In the genomic region with DNA sequence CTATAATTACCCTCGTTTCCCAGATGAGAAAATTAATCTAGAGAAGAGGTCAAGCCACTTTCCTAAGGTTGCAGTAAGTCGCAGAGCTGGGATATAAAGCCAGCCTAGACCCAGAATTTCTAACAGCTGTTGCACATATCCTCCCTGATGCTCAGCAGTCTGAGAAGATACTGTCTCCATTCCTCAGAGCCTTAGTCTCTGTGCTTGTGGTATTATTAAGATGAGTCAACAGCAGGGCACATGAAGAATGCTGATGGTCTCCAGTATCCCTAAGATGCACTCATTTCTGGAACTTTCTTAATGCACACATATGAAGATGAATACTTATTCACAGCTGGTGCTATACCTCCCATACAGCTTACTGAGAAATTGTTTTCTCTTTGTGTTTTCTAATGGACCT, we compare ENCODE assay signal across 15 cellular contexts. TPM values are rescaled to one million over a fixed set of nuclear protein-coding genes. Genes with fewer than 3 reads are reported as not detected.
DNase-seq lines count a peak whose midpoint lies in the region; ATAC-seq and TF ChIP-seq lines count a peak whose summit lies in the region.
"Had no signal": no experiment of that assay in that cellular context is flagged by ENCODE, and none has a peak within 500 bp of the region (broad histone marks: within the 10 kb centered on the region; RNA-seq: fewer than 3 reads in every experiment).

No MANE protein-coding gene starts in this region.

- H3K9me3 Mint-ChIP-seq in natural killer cell, result no peaks in the 10 kb centered on the region
- H3K9me3 Mint-ChIP-seq in activated CD4-positive, alpha-beta T cell treated with anti-CD3 and anti-CD28 coated beads for 36 hours (ENCODE audit: low read depth), result no peaks in the 10 kb centered on the region
- H3K9me3 Mint-ChIP-seq: activated T-helper 1 cell treated with anti-CD3 and anti-CD28 coated beads, Interleukin-12 subunit alpha, Interleukin-12 subunit beta, Interleukin-2, Interleukin-4 antibody, amounts not matched to agents 30 ng/mL and 10 ng/mL and 1 ng/mL, durations not matched to agents 14 hours and 24 hours and 36 hours had no signal

- 21% methylated on average over 2 of the region's 2 CpGs for WGBS in SK-N-SH (ENCODE audit: low lambda C conversion rate)

- H3K4me3 Mint-ChIP-seq in natural killer cell, result no peak overlapping the region
- H3K4me3 Mint-ChIP-seq in activated CD4-positive, alpha-beta T cell treated with anti-CD3 and anti-CD28 coated beads for 36 hours, result no peak overlapping the region
- H3K4me3 Mint-ChIP-seq: activated T-helper 1 cell treated with anti-CD3 and anti-CD28 coated beads, Interleukin-12 subunit alpha, Interleukin-12 subunit beta, Interleukin-2, Interleukin-4 antibody, amounts not matched to agents 30 ng/mL and 10 ng/mL and 1 ng/mL, durations not matched to agents 14 hours and 24 hours and 36 hours; immature natural killer cell had no signal

- H3K9me2 ChIP-seq in SK-N-SH, result no peaks in the 10 kb centered on the region

- intact Hi-C loops in natural killer cell (cut with micrococcal nuclease), result no loop called here
- intact Hi-C loops in activated CD4-positive, alpha-beta T cell treated with anti-CD3 and anti-CD28 coated beads for 36 hours (cut with DNase I, micrococcal nuclease), result no loop called here

- H3K79me2 ChIP-seq in SK-N-SH (ENCODE audit: insufficient read depth), result no peaks in the 10 kb centered on the region

- no peaks in the 10 kb centered on the region for H3K36me3 ChIP-seq in SK-N-SH (replicated peaks in 1 of 2; ENCODE audit: control insufficient read depth in 1 of 2, insufficient read depth in 2 of 2, low read length in 1 of 2)
- H3K36me3 ChIP-seq: upper lobe of right lung had no signal

- POLR2A ChIA-PET in SK-N-SH (lab: Yijun Ruan, JAX), result no interaction called here
- POLR2A ChIA-PET in activated CD4-positive, alpha-beta T cell treated with anti-CD3 and anti-CD28 coated beads for 36 hours (lab: Charles Lee), result no interaction called here

- TF ChIP-seq EP300 in SK-N-SH (IDR thresholded peaks at IDR 0.05; ENCODE audit: borderline replicate concordance in 1 of 2, low read depth in 1 of 2, low read length in 1 of 2), result no peak

- TF ChIP-seq CTCF in SK-N-SH (IDR thresholded peaks at IDR 0.05) (no peak), natural killer cell (IDR thresholded peaks at IDR 0.05) (no peak)

- H3K9ac ChIP-seq in SK-N-SH, result no peak overlapping the region
- H3K9ac ChIP-seq: KMS-11 had no signal

- H3K9me3 ChIP-seq in SK-N-SH, result no peaks in the 10 kb centered on the region
- H3K9me3 ChIP-seq: upper lobe of right lung had no signal

- H2AFZ ChIP-seq in SK-N-SH (ENCODE audit: low read depth), result no peak overlapping the region

- H3K27me3 Mint-ChIP-seq in natural killer cell (ENCODE audit: low read depth in 2 of 2), result peaks cover 6% of the 10 kb centered on the region in 2 donors
- peaks cover 8% of the 10 kb centered on the region for H3K27me3 Mint-ChIP-seq in activated CD4-positive, alpha-beta T cell treated with anti-CD3 and anti-CD28 coated beads for 36 hours

- no peaks in the 10 kb centered on the region for H3K27me3 ChIP-seq in SK-N-SH (ENCODE audit: insufficient read depth)
- H3K27me3 ChIP-seq: upper lobe of right lung had no signal

- H3K27ac ChIP-seq in SK-N-SH (ENCODE audit: low read depth in 2 of 2, low read length in 1 of 2), result peak overlapping the region in 1 of 2 experiments; percentile 45; a peak in 1 of 4 replicates
- H3K27ac ChIP-seq: KMS-11, upper lobe of right lung, VCaP had no signal

- H3K4me1 Mint-ChIP-seq in natural killer cell, result no peaks in the 10 kb centered on the region
- no peaks in the 10 kb centered on the region for H3K4me1 Mint-ChIP-seq in activated CD4-positive, alpha-beta T cell treated with anti-CD3 and anti-CD28 coated beads for 36 hours
- H3K4me1 Mint-ChIP-seq: immature natural killer cell had no signal

- no peaks in the 10 kb centered on the region for H3F3A ChIP-seq in SK-N-SH (replicated peaks; ENCODE audit: insufficient read depth)

- TF ChIP-seq RAD21 in SK-N-SH (IDR thresholded peaks at IDR 0.05; ENCODE audit: low read length), result no peak

- DNase-seq in GM03348 (ENCODE audit: low spot score) (peak; percentile 81), SK-N-SH (no peak), non-pigmented ciliary epithelial cell (ENCODE audit: low read depth) (peak; percentile 5), natural killer cell (no peak)
- DNase-seq in activated CD4-positive, alpha-beta T cell treated with anti-CD3 and anti-CD28 coated beads for 36 hours, result no peak
- DNase-seq: COR-L47, immature natural killer cell, upper lobe of right lung had no signal

- no peak overlapping the region for H3K4me3 ChIP-seq in SK-N-SH (ENCODE audit: low read depth in 2 of 2, low read length in 1 of 2)
- H3K4me3 ChIP-seq: skin epidermis, upper lobe of right lung had no signal

- H3K4me2 ChIP-seq in SK-N-SH, result no peak overlapping the region
- H3K4me2 ChIP-seq: KMS-11 had no signal

- H3K36me3 Mint-ChIP-seq in natural killer cell, result no peaks in the 10 kb centered on the region
- H3K36me3 Mint-ChIP-seq in activated CD4-positive, alpha-beta T cell treated with anti-CD3 and anti-CD28 coated beads for 36 hours (ENCODE audit: low read depth), result no peaks in the 10 kb centered on the region
- H3K36me3 Mint-ChIP-seq: immature natural killer cell had no signal

- H4K20me1 ChIP-seq in SK-N-SH (ENCODE audit: insufficient read depth), result no peaks in the 10 kb centered on the region

- CTCF ChIA-PET in SK-N-SH (lab: Yijun Ruan, JAX), result interaction anchor here (0.8 kb wide), 1 partner anchor 95 kb away, joined by 3 read pairs; no protein-coding TSS in a partner anchor
- CTCF ChIA-PET in activated CD4-positive, alpha-beta T cell treated with anti-CD3 and anti-CD28 coated beads for 36 hours (lab: Charles Lee), result interaction anchor here (0.6 kb wide), 1 partner anchor 35 kb away, joined by 5 read pairs; no protein-coding TSS in a partner anchor

- H3K27ac Mint-ChIP-seq in natural killer cell, result no peak overlapping the region
- no peak overlapping the region for H3K27ac Mint-ChIP-seq in activated CD4-positive, alpha-beta T cell treated with anti-CD3 and anti-CD28 coated beads for 36 hours
- H3K27ac Mint-ChIP-seq: activated T-helper 1 cell treated with anti-CD3 and anti-CD28 coated beads, Interleukin-12 subunit alpha, Interleukin-12 subunit beta, Interleukin-2, Interleukin-4 antibody, amounts not matched to agents 30 ng/mL and 10 ng/mL and 1 ng/mL, durations not matched to agents 14 hours and 24 hours and 36 hours; immature natural killer cell had no signal

- ATAC-seq in HG02759 (IDR thresholded peaks at IDR 0.05; ENCODE audit: unreplicated experiment) (peak; percentile 43), GM18909 (IDR thresholded peaks at IDR 0.05; ENCODE audit: poor library complexity, unreplicated experiment) (no peak), GM21360 (IDR thresholded peaks at IDR 0.05; ENCODE audit: unreplicated experiment) (no peak), natural killer cell (no peak)
- no peak for ATAC-seq in activated CD4-positive, alpha-beta T cell treated with anti-CD3 and anti-CD28 coated beads for 36 hours
- ATAC-seq: upper lobe of right lung had no signal

- no peaks in the 10 kb centered on the region for H3K4me1 ChIP-seq in SK-N-SH (ENCODE audit: control insufficient read depth in 1 of 2, insufficient read depth in 2 of 2, low read depth in 1 of 2, low read length in 1 of 2)
- H3K4me1 ChIP-seq: upper lobe of right lung had no signal

TF ChIP-seq in SK-N-SH, 30 proteins besides CTCF, POLR2A, EP300 and RAD21:
- TF ChIP-seq FOSL2 (IDR thresholded peaks at IDR 0.05; ENCODE audit: borderline replicate concordance, low read depth) (peak; percentile 43; the same call in 1 of the 2 replicates), NRF1 (IDR thresholded peaks at IDR 0.05; ENCODE audit: low read depth, low read length) (no peak), TCF12 (IDR thresholded peaks at IDR 0.05) (peak; percentile 62), ELF1 (IDR thresholded peaks at IDR 0.05) (no peak), CHD2 (IDR thresholded peaks at IDR 0.05; ENCODE audit: low read length, partially characterized antibody) (no peak), RXRA (IDR thresholded peaks at IDR 0.05; ENCODE audit: borderline replicate concordance, low read depth) (no peak), RFX5 (IDR thresholded peaks at IDR 0.05; ENCODE audit: low read length) (no peak), JUND (IDR thresholded peaks at IDR 0.05) (0 out of 2 replicates have a peak, but pooled peaks have one; percentile 32), EZH2phosphoT487 (IDR thresholded peaks at IDR 0.05; ENCODE audit: borderline replicate concordance, low read depth) (no peak)
- TF ChIP-seq, protein P1, sequence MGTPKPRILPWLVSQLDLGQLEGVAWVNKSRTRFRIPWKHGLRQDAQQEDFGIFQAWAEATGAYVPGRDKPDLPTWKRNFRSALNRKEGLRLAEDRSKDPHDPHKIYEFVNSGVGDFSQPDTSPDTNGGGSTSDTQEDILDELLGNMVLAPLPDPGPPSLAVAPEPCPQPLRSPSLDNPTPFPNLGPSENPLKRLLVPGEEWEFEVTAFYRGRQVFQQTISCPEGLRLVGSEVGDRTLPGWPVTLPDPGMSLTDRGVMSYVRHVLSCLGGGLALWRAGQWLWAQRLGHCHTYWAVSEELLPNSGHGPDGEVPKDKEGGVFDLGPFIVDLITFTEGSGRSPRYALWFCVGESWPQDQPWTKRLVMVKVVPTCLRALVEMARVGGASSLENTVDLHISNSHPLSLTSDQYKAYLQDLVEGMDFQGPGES (IDR thresholded peaks at IDR 0.05; ENCODE audit: low read depth, low read length), result no peak
- TF ChIP-seq, protein P2, sequence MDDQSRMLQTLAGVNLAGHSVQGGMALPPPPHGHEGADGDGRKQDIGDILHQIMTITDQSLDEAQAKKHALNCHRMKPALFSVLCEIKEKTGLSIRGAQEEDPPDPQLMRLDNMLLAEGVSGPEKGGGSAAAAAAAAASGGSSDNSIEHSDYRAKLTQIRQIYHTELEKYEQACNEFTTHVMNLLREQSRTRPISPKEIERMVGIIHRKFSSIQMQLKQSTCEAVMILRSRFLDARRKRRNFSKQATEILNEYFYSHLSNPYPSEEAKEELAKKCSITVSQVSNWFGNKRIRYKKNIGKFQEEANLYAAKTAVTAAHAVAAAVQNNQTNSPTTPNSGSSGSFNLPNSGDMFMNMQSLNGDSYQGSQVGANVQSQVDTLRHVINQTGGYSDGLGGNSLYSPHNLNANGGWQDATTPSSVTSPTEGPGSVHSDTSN (IDR thresholded peaks at IDR 0.05), result peak; percentile 27; the same call in 1 of the 2 replicates

RNA-seq across cellular contexts. Expression of a gene that starts 32.5 kb away (rescaled TPM):
- 0.87 and 0.94 TPM in 2 replicates for polyA plus RNA-seq in SK-N-SH (2012; rRNA removed)
- 0.95 and 1.2 TPM in 2 replicates for polyA plus RNA-seq in SK-N-SH (2012; cell fraction: cytosol; rRNA removed)
- 0.42 and 0.81 TPM in 2 replicates for polyA plus RNA-seq in SK-N-SH (2012; cell fraction: nucleus; rRNA removed)
- 1 to 10 TPM in 2 of 3 donors, under 1 TPM in 1; 0.32 to 2.0 (median 1.4) TPM for total RNA-seq in natural killer cell
- not detected for total RNA-seq in activated CD4-positive, alpha-beta T cell treated with anti-CD3 and anti-CD28 coated beads for 36 hours
- total RNA-seq: activated T-helper 1 cell treated with anti-CD3 and anti-CD28 coated beads, Interleukin-12 subunit alpha, Interleukin-12 subunit beta, Interleukin-2, Interleukin-4 antibody, amounts not matched to agents 30 ng/mL and 10 ng/mL and 1 ng/mL, durations not matched to agents 14 hours and 24 hours and 36 hours had no signal

Comparison
In these comparisons a context has a peak if more than half of its experiments do, and no peak if none do; other contexts are left out.
1. DNase-seq: peak in GM03348 (single experiment) and non-pigmented ciliary epithelial cell (single experiment); none in SK-N-SH (single experiment), natural killer cell (single experiment) and activated CD4-positive, alpha-beta T cell treated with anti-CD3 and anti-CD28 coated beads for 36 hours (single experiment).